Comparison of ENCODE assay signal across 3 cellular contexts in genomic region chr18:7035807-7036206, GRCh38.
TF ChIP-seq lines count a peak whose summit lies in the region.

No MANE protein-coding gene starts in this region.

TF ChIP-seq in A549, 52 proteins besides CTCF, POLR2A, EP300 and RAD21:
- TF ChIP-seq KDM1A (IDR thresholded peaks at IDR 0.05; ENCODE audit: low read depth) = no peak
- no peak for TF ChIP-seq RCOR1 (IDR thresholded peaks at IDR 0.05; ENCODE audit: low read depth, low read length)
- TF ChIP-seq MAFK (IDR thresholded peaks at IDR 0.05; ENCODE audit: partially characterized antibody) = peak; percentile 17
- no peak for TF ChIP-seq FOSL2 (IDR thresholded peaks at IDR 0.05)
- no peak for TF ChIP-seq FOSL2 (CRISPR knock-in tag; IDR thresholded peaks at IDR 0.05)
- TF ChIP-seq, protein P1, sequence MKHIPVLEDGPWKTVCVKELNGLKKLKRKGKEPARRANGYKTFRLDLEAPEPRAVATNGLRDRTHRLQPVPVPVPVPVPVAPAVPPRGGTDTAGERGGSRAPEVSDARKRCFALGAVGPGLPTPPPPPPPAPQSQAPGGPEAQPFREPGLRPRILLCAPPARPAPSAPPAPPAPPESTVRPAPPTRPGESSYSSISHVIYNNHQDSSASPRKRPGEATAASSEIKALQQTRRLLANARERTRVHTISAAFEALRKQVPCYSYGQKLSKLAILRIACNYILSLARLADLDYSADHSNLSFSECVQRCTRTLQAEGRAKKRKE (CRISPR knock-in tag; IDR thresholded peaks at IDR 0.05; ENCODE audit: low read depth) = no peak

TF ChIP-seq in IMR-90, 13 proteins besides CTCF, POLR2A, EP300 and RAD21:
- TF ChIP-seq NFE2L2 (IDR thresholded peaks at IDR 0.05; ENCODE audit: low read depth, low read length) (no peak), RCOR1 (IDR thresholded peaks at IDR 0.05; ENCODE audit: insufficient replicate concordance, low read length) (no peak), RFX5 (IDR thresholded peaks at IDR 0.05; ENCODE audit: low read depth, low read length) (no peak), MXI1 (IDR thresholded peaks at IDR 0.05; ENCODE audit: borderline replicate concordance, low read depth, low read length) (no peak), CEBPB (IDR thresholded peaks at IDR 0.05; ENCODE audit: low read depth, low read length) (no peak), MAZ (IDR thresholded peaks at IDR 0.05; ENCODE audit: borderline replicate concordance, low read depth, low read length) (no peak), FOS (IDR thresholded peaks at IDR 0.05; ENCODE audit: low read depth, low read length) (no peak), MAFK (IDR thresholded peaks at IDR 0.05; ENCODE audit: low read depth, low read length) (no peak), CHD1 (IDR thresholded peaks at IDR 0.05; ENCODE audit: low read depth, low read length) (no peak), BHLHE40 (IDR thresholded peaks at IDR 0.05; ENCODE audit: low read depth, low read length) (no peak), SMC3 (IDR thresholded peaks at IDR 0.05; ENCODE audit: low read depth, low read length) (no peak), ELK1 (IDR thresholded peaks at IDR 0.05; ENCODE audit: borderline replicate concordance, low read depth, low read length) (no peak)
- TF ChIP-seq, protein P2, sequence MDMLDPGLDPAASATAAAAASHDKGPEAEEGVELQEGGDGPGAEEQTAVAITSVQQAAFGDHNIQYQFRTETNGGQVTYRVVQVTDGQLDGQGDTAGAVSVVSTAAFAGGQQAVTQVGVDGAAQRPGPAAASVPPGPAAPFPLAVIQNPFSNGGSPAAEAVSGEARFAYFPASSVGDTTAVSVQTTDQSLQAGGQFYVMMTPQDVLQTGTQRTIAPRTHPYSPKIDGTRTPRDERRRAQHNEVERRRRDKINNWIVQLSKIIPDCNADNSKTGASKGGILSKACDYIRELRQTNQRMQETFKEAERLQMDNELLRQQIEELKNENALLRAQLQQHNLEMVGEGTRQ (IDR thresholded peaks at IDR 0.05; ENCODE audit: low read depth, low read length) = no peak

TF ChIP-seq in K562, 482 proteins besides CTCF, POLR2A, EP300 and RAD21:
- TF ChIP-seq ZNF316 (IDR thresholded peaks at IDR 0.05) = 0 out of 2 replicates have a peak, but pooled peaks have one; percentile 31
- TF ChIP-seq, protein P3, sequence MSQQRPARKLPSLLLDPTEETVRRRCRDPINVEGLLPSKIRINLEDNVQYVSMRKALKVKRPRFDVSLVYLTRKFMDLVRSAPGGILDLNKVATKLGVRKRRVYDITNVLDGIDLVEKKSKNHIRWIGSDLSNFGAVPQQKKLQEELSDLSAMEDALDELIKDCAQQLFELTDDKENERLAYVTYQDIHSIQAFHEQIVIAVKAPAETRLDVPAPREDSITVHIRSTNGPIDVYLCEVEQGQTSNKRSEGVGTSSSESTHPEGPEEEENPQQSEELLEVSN (IDR thresholded peaks at IDR 0.05; ENCODE audit: borderline replicate concordance in 1 of 2, extremely low read depth in 1 of 2, insufficient read depth in 1 of 2, insufficient read length in 1 of 2, low read depth in 1 of 2, low read length in 1 of 2, poor library complexity in 1 of 2, severe bottlenecking in 1 of 2) = no peak
- TF ChIP-seq PBX2 (CRISPR knock-in tag; IDR thresholded peaks at IDR 0.05; ENCODE audit: low read depth) = no peak
- TF ChIP-seq PBX2 (tag; conservative IDR thresholded peaks at IDR 0.05; ENCODE audit: low read depth) = no peak
- peak; percentile 22; the same call in 1 of the 2 replicates for TF ChIP-seq ATF7 (IDR thresholded peaks at IDR 0.05)
- no peak for TF ChIP-seq STAG1 (CRISPR knock-in tag; IDR thresholded peaks at IDR 0.05; ENCODE audit: borderline replicate concordance)
- peak; percentile 42; the same call in 1 of the 2 replicates for TF ChIP-seq SPI1 (IDR thresholded peaks at IDR 0.05; ENCODE audit: borderline replicate concordance, low read depth, low read length)
- TF ChIP-seq C11orf30 (IDR thresholded peaks at IDR 0.05; ENCODE audit: low read depth) = peak; percentile 31; the same call in 1 of the 2 replicates
- TF ChIP-seq NCOR1 (IDR thresholded peaks at IDR 0.05) = no peak
- peak; percentile 63; the same call in 1 of the 2 replicates for TF ChIP-seq CREM (IDR thresholded peaks at IDR 0.05; ENCODE audit: low read depth)
- TF ChIP-seq ATF3 (IDR thresholded peaks at IDR 0.05) = peak; percentile 71
- no peak for TF ChIP-seq ATF3 (CRISPR knock-in tag; conservative IDR thresholded peaks at IDR 0.05)
- peak; percentile 46 for TF ChIP-seq MAFK (IDR thresholded peaks at IDR 0.05; ENCODE audit: low read length)
- peak; percentile 27; the same call in 1 of the 2 replicates for TF ChIP-seq MAFF (IDR thresholded peaks at IDR 0.05; ENCODE audit: low read length)
- no peak for TF ChIP-seq ATF1 (CRISPR knock-in tag; IDR thresholded peaks at IDR 0.05)
- TF ChIP-seq ATF1 (tag; IDR thresholded peaks at IDR 0.05) = peak; percentile 54; the same call in 1 of the 2 replicates
